ENCODE assay signal across 23 cellular contexts in the genomic region with DNA sequence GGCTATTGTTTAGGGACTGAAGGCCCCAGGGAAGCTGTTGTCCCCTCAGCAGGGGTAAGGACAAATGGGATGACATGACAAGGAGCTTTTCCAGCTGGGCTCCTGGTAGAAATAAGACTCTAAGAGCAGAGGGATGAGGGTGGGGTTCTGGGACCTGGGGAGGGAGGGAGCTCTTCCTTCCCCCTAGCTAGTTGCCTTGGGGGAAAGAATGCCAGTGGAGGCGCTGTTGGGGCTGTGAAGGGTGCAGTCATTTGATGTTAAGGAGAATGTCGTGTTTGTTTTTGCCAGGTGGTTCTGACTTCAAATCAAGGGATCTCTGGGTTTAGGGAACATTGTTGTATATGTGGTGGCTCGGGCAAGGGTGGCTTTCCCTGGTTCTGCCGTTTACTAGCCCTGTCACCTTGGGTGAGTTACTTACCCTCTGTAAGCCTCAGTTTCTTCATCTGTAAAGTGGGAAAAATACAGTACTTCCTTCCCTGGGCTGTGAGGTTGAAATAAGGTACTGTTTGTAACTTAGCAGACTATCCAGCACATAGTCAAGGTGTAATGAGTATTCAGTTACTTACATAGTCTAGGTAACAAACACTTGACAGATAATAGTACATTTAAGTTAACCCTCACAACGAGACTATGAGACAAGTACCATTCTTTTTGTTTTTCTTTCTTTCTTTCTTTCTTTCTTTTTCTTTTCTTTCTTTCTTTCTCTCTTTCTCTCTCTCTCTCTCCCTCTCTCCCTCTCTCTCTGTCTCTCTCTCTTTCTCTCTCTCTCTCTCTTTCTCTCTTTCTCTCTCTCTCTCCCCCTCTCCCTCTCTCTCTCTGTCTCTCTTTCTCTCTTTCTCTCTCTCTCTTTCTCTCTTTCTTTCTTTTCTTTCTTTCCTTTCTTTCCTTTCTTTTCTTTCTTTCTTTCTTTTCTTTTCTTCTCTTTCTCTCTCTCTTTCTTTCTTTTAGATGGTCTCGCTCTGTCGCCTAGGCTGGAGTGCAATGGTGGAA. TPM values are rescaled to one million over a fixed set of nuclear protein-coding genes. Genes with fewer than 3 reads are reported as not detected.
DNase-seq lines count a peak whose midpoint lies in the region; ATAC-seq, FAIRE-seq and TF ChIP-seq lines count a peak whose summit lies in the region.
"Had no signal": no experiment of that assay in that cellular context is flagged by ENCODE, and none has a peak within 500 bp of the region (broad histone marks: within the 10 kb centered on the region; RNA-seq: fewer than 3 reads in every experiment).

No MANE protein-coding gene starts in this region.

- TF ChIP-seq EP300 in A549 (IDR thresholded peaks at IDR 0.05): no peak

- BruUV-seq in PC-9 (replicated peaks; lab: Mats Ljungman, UMichigan): no TSS peak

- TF ChIP-seq POLR2A in A549 (IDR thresholded peaks at IDR 0.05; ENCODE audit: low read length): no peak

- no peak overlapping the region for H3K4me2 ChIP-seq in A549
- H3K4me2 ChIP-seq in PC-9: no peak overlapping the region

- H3K36me3 ChIP-seq in GM06990 (ENCODE audit: control insufficient read depth, insufficient read depth, low read length) (no peaks in the 10 kb centered on the region), PC-9 (ENCODE audit: low read depth) (peaks cover 18% of the 10 kb centered on the region)

- POLR2A ChIA-PET in A549 (lab: Yijun Ruan, JAX) (no interaction called here), PC-9 (lab: Charles Lee; ENCODE audit: unreplicated experiment) (interaction anchor here (0.6 kb wide), 2 partner anchors 7 to 17 kb away, joined by 3 read pairs; no protein-coding TSS in a partner anchor)

- CTCF ChIA-PET in A549 (lab: Yijun Ruan, JAX) (interaction anchor here (0.6 to 3.4 kb wide), 7 partner anchors 11 to 46 kb away, joined by 3 to 13 read pairs (median 3); no protein-coding TSS in a partner anchor), PC-9 (lab: Charles Lee) (interaction anchor here (0.8 kb wide), 1 partner anchor 21 kb away, joined by 4 read pairs; no protein-coding TSS in a partner anchor)

- intact Hi-C loops in PC-9 (cut with micrococcal nuclease; ENCODE audit: unreplicated experiment): loop anchor here (1.0 kb wide), 1 partner anchor 14 kb away; no protein-coding TSS in a partner anchor

- H3K27ac ChIP-seq in A549 (peak overlapping the region in 1 of 2 experiments; percentile 50; a peak in 3 of 6 replicates), PC-9 (peak overlapping the region; percentile 21; the same call in 1 of the 2 replicates), foreskin keratinocyte (no peak overlapping the region)
- H3K27ac ChIP-seq: parathyroid adenoma had no signal

- DNase-seq in A549 (ENCODE audit: low read depth in 1 of 2, low spot score in 1 of 2) (no peak), GM06990 (ENCODE audit: extremely low read depth, insufficient read length) (no peak), PC-9 (no peak), foreskin keratinocyte (no peak), T-helper 17 cell (no peak), GM20000 (ENCODE audit: low spot score) (no peak)
- no peak for DNase-seq in activated CD4-positive, alpha-beta T cell treated with anti-CD3 and anti-CD28 coated beads, Interleukin-2, amount 50 U/mL, for 4 hours
- DNase-seq: activated B cell treated with CpG ODN at 0.5 μM for 24 hours; activated CD8-positive, alpha-beta T cell treated with anti-CD3 and anti-CD28 coated beads, Interleukin-2, amount 10 ng/mL, durations not matched to agents 7 days and 5 days; activated naive CD4-positive, alpha-beta T cell treated with anti-CD3 and anti-CD28 coated beads, Interleukin-2, amount 50 U/mL, for 16 hours; activated T-cell treated with anti-CD3 and anti-CD28 coated beads, Interleukin-2, amount 50 U/mL, for 48 hours; dermis blood vessel endothelial cell; erythroblast; mammary epithelial cell; naive B cell; NCI-H1694; stimulated activated CD4-positive, alpha-beta T cell treated with anti-CD3 and anti-CD28 coated beads, Interleukin-2, amount 100 ng/mL, for 24 hours; stimulated activated naive CD8-positive, alpha-beta T cell treated with anti-CD3 and anti-CD28 coated beads, Interleukin-15, amount 100 ng/mL, for 72 hours had no signal

- TF ChIP-seq CTCF in A549 (IDR thresholded peaks at IDR 0.05) (no peak), GM06990 (IDR thresholded peaks at IDR 0.05; ENCODE audit: insufficient read depth, low read length, poor library complexity, severe bottlenecking) (peak; percentile 30), PC-9 (conservative IDR thresholded peaks at IDR 0.05) (no peak), foreskin keratinocyte (conservative IDR thresholded peaks at IDR 0.05) (peak; percentile 41), GM20000 (IDR thresholded peaks at IDR 0.05; ENCODE audit: extremely low read depth, missing control alignments) (no peak)

- ATAC-seq in A549 (no peak), foreskin keratinocyte (peak; percentile 10), HG03045 (IDR thresholded peaks at IDR 0.05; ENCODE audit: unreplicated experiment) (no peak), T-helper 17 cell (no peak)
- ATAC-seq: activated CD8-positive, alpha-beta T cell treated with anti-CD3 and anti-CD28 coated beads, Interleukin-2, amount 10 ng/mL, durations not matched to agents 7 days and 5 days; stimulated activated naive CD8-positive, alpha-beta T cell treated with anti-CD3 and anti-CD28 coated beads, Interleukin-15, amount 100 ng/mL, for 72 hours had no signal

- no peak overlapping the region for H3K4me3 Mint-ChIP-seq in T-helper 17 cell
- H3K4me3 Mint-ChIP-seq: activated B cell treated with CpG ODN at 0.5 μM for 24 hours; activated CD8-positive, alpha-beta T cell treated with anti-CD3 and anti-CD28 coated beads, Interleukin-2, amount 10 ng/mL, durations not matched to agents 7 days and 5 days; naive B cell; stimulated activated naive CD8-positive, alpha-beta T cell treated with anti-CD3 and anti-CD28 coated beads, Interleukin-15, amount 100 ng/mL, for 72 hours; T-helper 1 cell treated with Interleukin-12 subunit alpha and Interleukin-12 subunit beta and Interleukin-4 antibody, amounts not matched to agents 30 μg/mL and 1 μg/mL, for 36 hours had no signal

- H3K79me2 ChIP-seq in PC-9 (ENCODE audit: low read depth): peaks cover 96% of the 10 kb centered on the region

- no peaks in the 10 kb centered on the region for H3K27me3 Mint-ChIP-seq in T-helper 17 cell
- H3K27me3 Mint-ChIP-seq: activated B cell treated with CpG ODN at 0.5 μM for 24 hours had no signal

- no peaks in the 10 kb centered on the region for H3K27me3 ChIP-seq in GM06990 (replicated peaks; ENCODE audit: control insufficient read depth, insufficient read depth, low read length)
- H3K27me3 ChIP-seq in PC-9 (ENCODE audit: insufficient read depth, low read depth): no peaks in the 10 kb centered on the region
- no peaks in the 10 kb centered on the region for H3K27me3 ChIP-seq in foreskin keratinocyte

- peaks cover 6% of the 10 kb centered on the region for H3K4me1 Mint-ChIP-seq in T-helper 17 cell
- H3K4me1 Mint-ChIP-seq: activated B cell treated with CpG ODN at 0.5 μM for 24 hours; naive B cell; stimulated activated naive CD8-positive, alpha-beta T cell treated with anti-CD3 and anti-CD28 coated beads, Interleukin-15, amount 100 ng/mL, for 72 hours had no signal

- H3K4me1 ChIP-seq in A549 (peaks cover 68% of the 10 kb centered on the region), PC-9 (replicated peaks; ENCODE audit: insufficient read depth) (peaks cover 65% of the 10 kb centered on the region), foreskin keratinocyte (peaks cover 31% of the 10 kb centered on the region)
- H3K4me1 ChIP-seq: parathyroid adenoma had no signal

- H3K4me3 ChIP-seq in A549: no peak overlapping the region
- H3K4me3 ChIP-seq in GM06990 (replicated peaks; ENCODE audit: low read depth, low read length): no peak overlapping the region
- H3K4me3 ChIP-seq in PC-9: no peak overlapping the region

- FAIRE-seq in A549 (lab: Jason Lieb, UNC): no peak
- FAIRE-seq: G401.6, GM12891 had no signal

- no peaks in the 10 kb centered on the region for H3K36me3 Mint-ChIP-seq in T-helper 17 cell (ENCODE audit: low read depth)
- H3K36me3 Mint-ChIP-seq: naive B cell had no signal

- H4K20me1 ChIP-seq in PC-9 (ENCODE audit: insufficient read depth): no peaks in the 10 kb centered on the region

- no peak for TF ChIP-seq RAD21 in A549 (conservative IDR thresholded peaks at IDR 0.05 in 1 of 2, IDR thresholded peaks at IDR 0.05 in 1 of 2)

- H2AFZ ChIP-seq in PC-9: no peak overlapping the region
- H2AFZ ChIP-seq: parathyroid adenoma had no signal

- H3K9me3 ChIP-seq in A549 (no peaks in the 10 kb centered on the region), PC-9 (ENCODE audit: insufficient read depth, low read depth) (no peaks in the 10 kb centered on the region), T-helper 17 cell (ENCODE audit: control insufficient read depth, low read length, poor library complexity, severe bottlenecking) (peaks cover 2% of the 10 kb centered on the region)

- H3F3A ChIP-seq in PC-9 (ENCODE audit: insufficient read depth, low read depth): peaks cover 42% of the 10 kb centered on the region

- H3K9me2 ChIP-seq in PC-9 (ENCODE audit: insufficient read depth): no peaks in the 10 kb centered on the region

- H3K27ac Mint-ChIP-seq in T-helper 17 cell: no peak overlapping the region
- H3K27ac Mint-ChIP-seq: activated B cell treated with CpG ODN at 0.5 μM for 24 hours; activated CD8-positive, alpha-beta T cell treated with anti-CD3 and anti-CD28 coated beads, Interleukin-2, amount 10 ng/mL, durations not matched to agents 7 days and 5 days; stimulated activated naive CD8-positive, alpha-beta T cell treated with anti-CD3 and anti-CD28 coated beads, Interleukin-15, amount 100 ng/mL, for 72 hours; T-helper 1 cell treated with Interleukin-12 subunit alpha and Interleukin-12 subunit beta and Interleukin-4 antibody, amounts not matched to agents 30 μg/mL and 1 μg/mL, for 36 hours had no signal

- 84% methylated on average over 7 of the region's 7 CpGs for WGBS in A549 (ENCODE audit: missing lambda C conversion rate)

TF ChIP-seq in A549, 52 proteins besides CTCF, POLR2A, EP300 and RAD21:
- TF ChIP-seq KDM1A (IDR thresholded peaks at IDR 0.05; ENCODE audit: low read depth) (0 out of 2 replicates have a peak, but pooled peaks have one; percentile 40), ZFP36 (IDR thresholded peaks at IDR 0.05; ENCODE audit: borderline replicate concordance, partially characterized antibody) (no peak)

RNA-seq across cellular contexts. Expression of a gene that starts 48.0 kb away (rescaled TPM):
- polyA plus RNA-seq in A549 (2011; rRNA removed) (75.0 and 98.1 TPM in 2 replicates), A549 (2017; fragmentation: RNase III; extraction: RNeasy Plus Mini Kit Qiagen cat#74134 plus additional on column Dnase treatment) (88.5 to 113 TPM (median 92.2 TPM) in 3 replicates), foreskin keratinocyte (18.1 and 20.1 TPM in 2 replicates)
- 52.9 and 53.5 TPM in 2 replicates for polyA plus RNA-seq in A549 (2012; cell fraction: cytosol; rRNA removed)
- 45.0 and 53.1 TPM in 2 replicates for polyA plus RNA-seq in A549 (2012; cell fraction: nucleus; rRNA removed)
- polyA minus RNA-seq in A549 (2011; rRNA and poly(A)+ RNA removed): 107 and 125 TPM in 2 replicates
- total RNA-seq in PC-9 (2021) (79.5 and 97.7 TPM in 2 replicates), foreskin keratinocyte (32.7 and 37.9 TPM in 2 replicates), T-helper 17 cell (1 to 10 TPM; 5.4 TPM)
- total RNA-seq: activated CD8-positive, alpha-beta T cell treated with anti-CD3 and anti-CD28 coated beads, Interleukin-2, amount 10 ng/mL, durations not matched to agents 7 days and 5 days had no signal

Comparison
In these comparisons a context has a peak if more than half of its experiments do, and no peak if none do; other contexts are left out.
1. CTCF ChIP-seq: peak in GM06990 (single experiment) and foreskin keratinocyte (single experiment); none in A549 (single experiment), PC-9 (single experiment) and GM20000 (single experiment).